In genomic region chr5:76688836-76689235, GRCh38 we compare ENCODE assay signal across 19 cellular contexts. TPM values are rescaled to one million over a fixed set of nuclear protein-coding genes. Genes with fewer than 3 reads are reported as not detected.
DNase-seq lines count a peak whose midpoint lies in the region; ATAC-seq, FAIRE-seq and TF ChIP-seq lines count a peak whose summit lies in the region.
"Had no signal": no experiment of that assay in that cellular context is flagged by ENCODE, and none has a peak within 500 bp of the region (broad histone marks: within the 10 kb centered on the region; RNA-seq: fewer than 3 reads in every experiment).

No MANE protein-coding gene starts in this region.

- H3K9ac ChIP-seq in SK-N-SH (peak overlapping the region; percentile 52; the same call in 1 of the 2 replicates), HepG2 (ENCODE audit: insufficient read depth, low read depth, low read length) (no peak overlapping the region)

- H3K9me3 ChIP-seq in SK-N-SH (no peaks in the 10 kb centered on the region), HepG2 (ENCODE audit: low read length) (no peaks in the 10 kb centered on the region)
- H3K9me3 ChIP-seq: heart right ventricle, uterus had no signal

- no peak for TF ChIP-seq CTCF in SK-N-SH (IDR thresholded peaks at IDR 0.05)
- no peak for TF ChIP-seq CTCF in fibroblast of pulmonary artery (IDR thresholded peaks at IDR 0.05; ENCODE audit: low read length, missing control alignments)
- TF ChIP-seq CTCF in HepG2 (CRISPR knock-in tag; IDR thresholded peaks at IDR 0.05): no peak

- H3K9me2 ChIP-seq in SK-N-SH: no peaks in the 10 kb centered on the region

- H3K4me3 ChIP-seq in SK-N-SH (ENCODE audit: low read depth in 2 of 2, low read length in 1 of 2) (no peak overlapping the region), fibroblast of pulmonary artery (replicated peaks; ENCODE audit: low read depth, low read length) (no peak overlapping the region), HepG2 (replicated peaks in 1 of 3; ENCODE audit: insufficient read depth in 1 of 3, low read depth in 2 of 3, low read length in 3 of 3) (no peak overlapping the region)
- H3K4me3 ChIP-seq: heart right ventricle, K562, uterus had no signal

- H3K4me1 ChIP-seq in SK-N-SH (ENCODE audit: control insufficient read depth in 1 of 2, insufficient read depth in 2 of 2, low read depth in 1 of 2, low read length in 1 of 2) (peaks cover 10 to 56% of the 10 kb centered on the region in 2 experiments), HepG2 (ENCODE audit: insufficient read depth, low read length) (peaks cover 35% of the 10 kb centered on the region)
- H3K4me1 ChIP-seq: uterus had no signal

- no peak for FAIRE-seq in HepG2 (lab: Jason Lieb, UNC)
- FAIRE-seq: K562 had no signal

- no peaks in the 10 kb centered on the region for H3K79me2 ChIP-seq in SK-N-SH (ENCODE audit: insufficient read depth)
- H3K79me2 ChIP-seq in HepG2 (ENCODE audit: insufficient read depth, low read length): no peaks in the 10 kb centered on the region

- intact Hi-C loops in HepG2 (cut with micrococcal nuclease; ENCODE audit: unreplicated experiment): no loop called here

- ATAC-seq in HG03095 (IDR thresholded peaks at IDR 0.05; ENCODE audit: unreplicated experiment) (no peak), HG02885 (IDR thresholded peaks at IDR 0.05; ENCODE audit: poor library complexity, unreplicated experiment) (no peak), HepG2 (no peak)
- ATAC-seq: activated CD4-positive, alpha-beta T cell treated with anti-CD3 and anti-CD28 coated beads for 36 hours; heart right ventricle; K562 had no signal

- H3K27ac ChIP-seq in SK-N-SH (ENCODE audit: low read depth in 2 of 2, low read length in 1 of 2) (peak overlapping the region; percentile 74 to 98; a peak in 3 of 4 replicates), HepG2 (ENCODE audit: extremely low read length, insufficient read depth, low read length) (no peak overlapping the region)

- DNase-seq in ELR (ENCODE audit: low read depth) (peak; percentile 68), SK-N-SH (no peak), fibroblast of pulmonary artery (ENCODE audit: low read depth) (peak; percentile 21), renal cortical epithelial cell (ENCODE audit: low read depth) (peak; percentile 87), NK-92 (lab: John Stamatoyannopoulos, UW; ENCODE audit: unreplicated experiment) (no peak), HepG2 (ENCODE audit: low spot score) (no peak)
- DNase-seq: activated CD4-positive, alpha-beta T cell treated with anti-CD3 and anti-CD28 coated beads for 36 hours; activated effector memory CD4-positive, alpha-beta T cell treated with anti-CD3 and anti-CD28 coated beads, Interleukin-2, amount 50 U/mL, for 16 hours; COR-L47; heart right ventricle; islet precursor cell; NCI-H1048; NCI-H2081 treated with DMSO at 0.1 percent for 48 hours; NCI-H524 treated with DMSO at 0.1 percent for 48 hours; retina; uterus had no signal

- in situ Hi-C loops in HepG2 (cut with HindIII; ENCODE audit: extremely low pct_ligation_motif_present, low pct_unique_long_range_greater_than_20kb): no loop called here

- no peaks in the 10 kb centered on the region for H3K27me3 ChIP-seq in SK-N-SH (ENCODE audit: insufficient read depth)
- H3K27me3 ChIP-seq in HepG2 (ENCODE audit: control insufficient read depth in 1 of 2, insufficient read depth in 2 of 2, low read length in 2 of 2): no peaks in the 10 kb centered on the region
- H3K27me3 ChIP-seq: heart right ventricle, uterus had no signal

- POLR2A ChIA-PET in SK-N-SH (lab: Yijun Ruan, JAX) (no interaction called here), HepG2 (lab: Yijun Ruan, JAX) (no interaction called here)

- no peaks in the 10 kb centered on the region for H4K20me1 ChIP-seq in SK-N-SH (ENCODE audit: insufficient read depth)
- H4K20me1 ChIP-seq in HepG2 (ENCODE audit: insufficient read depth, low read length): no peaks in the 10 kb centered on the region

- TF ChIP-seq EP300 in SK-N-SH (IDR thresholded peaks at IDR 0.05; ENCODE audit: borderline replicate concordance in 1 of 2, low read depth in 1 of 2, low read length in 1 of 2): no peak
- no peak for TF ChIP-seq EP300 in HepG2 (IDR thresholded peaks at IDR 0.05; ENCODE audit: low read depth in 2 of 2, low read length in 2 of 2)
- no peak for TF ChIP-seq EP300 in HepG2 (CRISPR knock-in tag; IDR thresholded peaks at IDR 0.05; ENCODE audit: borderline replicate concordance)

- no TSS peak for BruUV-seq in HepG2 (replicated peaks; lab: Mats Ljungman, UMichigan)

- TF ChIP-seq RAD21 in SK-N-SH (IDR thresholded peaks at IDR 0.05; ENCODE audit: low read length) (no peak), HepG2 (CRISPR knock-in tag; IDR thresholded peaks at IDR 0.05) (no peak)

- CTCF ChIA-PET in SK-N-SH (lab: Yijun Ruan, JAX): interaction anchor here (1.0 to 1.4 kb wide), 2 partner anchors 9 to 86 kb away, joined by 3 to 5 read pairs; no protein-coding TSS in a partner anchor
- CTCF ChIA-PET in HepG2 (lab: Yijun Ruan, JAX; ENCODE audit: low intra/inter-chr PET ratio, low total read pairs): no interaction called here

- H3K36me3 ChIP-seq in SK-N-SH (replicated peaks in 1 of 2; ENCODE audit: control insufficient read depth in 1 of 2, insufficient read depth in 2 of 2, low read length in 1 of 2): no peaks in the 10 kb centered on the region
- H3K36me3 ChIP-seq in HepG2 (replicated peaks in 1 of 2; ENCODE audit: control insufficient read depth in 1 of 2, insufficient read depth in 2 of 2, low read length in 2 of 2): peaks cover 1 to 13% of the 10 kb centered on the region in 2 experiments; a peak in 4 of 5 replicates
- H3K36me3 ChIP-seq: uterus had no signal

- no peak for TF ChIP-seq POLR2A in HepG2 (IDR thresholded peaks at IDR 0.05; ENCODE audit: insufficient read depth in 1 of 2, low read depth in 2 of 2, low read length in 2 of 2)

- H3K4me2 ChIP-seq in SK-N-SH (peak overlapping the region; percentile 28; the same call in 1 of the 2 replicates), HepG2 (ENCODE audit: low read depth, low read length) (no peak overlapping the region)

- WGBS in SK-N-SH (ENCODE audit: low lambda C conversion rate): 46% methylated on average over 3 of the region's 3 CpGs
- WGBS in HepG2 (ENCODE audit: low lambda C conversion rate): 84% methylated on average over 3 of the region's 3 CpGs

- peaks cover 41% of the 10 kb centered on the region for H3F3A ChIP-seq in SK-N-SH (replicated peaks; ENCODE audit: insufficient read depth)

- H2AFZ ChIP-seq in SK-N-SH (ENCODE audit: low read depth) (peak overlapping the region; percentile 75; the same call in 1 of the 2 replicates), HepG2 (ENCODE audit: low read length) (no peak overlapping the region)

TF ChIP-seq in SK-N-SH, 30 proteins besides CTCF, POLR2A, EP300 and RAD21 (continues in another document):
- TF ChIP-seq FOXM1 (IDR thresholded peaks at IDR 0.05; ENCODE audit: low read depth): no peak
- no peak for TF ChIP-seq SMC3 (IDR thresholded peaks at IDR 0.05; ENCODE audit: low read depth, low read length)
- no peak for TF ChIP-seq MEF2A (IDR thresholded peaks at IDR 0.05; ENCODE audit: borderline replicate concordance, low read depth)
- TF ChIP-seq GABPA (IDR thresholded peaks at IDR 0.05; ENCODE audit: low read depth): no peak
- TF ChIP-seq TCF12 (IDR thresholded peaks at IDR 0.05): no peak

TF ChIP-seq in HepG2, 621 proteins besides CTCF, POLR2A, EP300 and RAD21:
- TF ChIP-seq ZNF549 (CRISPR knock-in tag; IDR thresholded peaks at IDR 0.05) (no peak), ZSCAN25 (CRISPR knock-in tag; IDR thresholded peaks at IDR 0.05) (no peak), NCOR1 (IDR thresholded peaks at IDR 0.05; ENCODE audit: borderline replicate concordance, low read length) (no peak), SOX5 (CRISPR knock-in tag; IDR thresholded peaks at IDR 0.05; ENCODE audit: borderline replicate concordance) (no peak), MIER3 (CRISPR knock-in tag; IDR thresholded peaks at IDR 0.05; ENCODE audit: borderline replicate concordance) (no peak), ZNF777 (CRISPR knock-in tag; IDR thresholded peaks at IDR 0.05) (no peak), ZNF17 (CRISPR knock-in tag; IDR thresholded peaks at IDR 0.05) (no peak), HOXA5 (CRISPR knock-in tag; IDR thresholded peaks at IDR 0.05) (no peak), CREB1 (IDR thresholded peaks at IDR 0.05) (no peak), CREB1 (CRISPR knock-in tag; IDR thresholded peaks at IDR 0.05) (no peak), TSC22D2 (CRISPR knock-in tag; IDR thresholded peaks at IDR 0.05; ENCODE audit: borderline replicate concordance) (no peak), ZFP36 (IDR thresholded peaks at IDR 0.05; ENCODE audit: borderline replicate concordance, low read depth, low read length, partially characterized antibody) (no peak)

RNA-seq across cellular contexts. Expression of gene F2R, which starts 27.1 kb away (rescaled TPM):
- polyA plus RNA-seq in SK-N-SH (2012; rRNA removed): 212 and 301 TPM in 2 replicates
- 237 and 260 TPM in 2 replicates for polyA plus RNA-seq in SK-N-SH (2012; cell fraction: cytosol; rRNA removed)
- polyA plus RNA-seq in SK-N-SH (2012; cell fraction: nucleus; rRNA removed): 68.3 and 126 TPM in 2 replicates
- total RNA-seq in renal cortical epithelial cell: 14.4 and 80.5 TPM in 2 replicates
- total RNA-seq in HepG2 (2016; rRNA removed; fragmentation: Illumina TruSeq; extraction: Trizol): 4.6 and 8.3 TPM in 2 replicates
- 0.40 and 0.97 TPM in 2 replicates for total RNA-seq in HepG2 (2016; cell fraction: cytosol; rRNA removed; fragmentation: Illumina TruSeq; extraction: Trizol; ENCODE audit: low read depth)
- total RNA-seq in HepG2 (2016; cell fraction: insoluble cytoplasmic fraction; rRNA removed; fragmentation: Illumina TruSeq; extraction: Trizol): 5.0 and 8.5 TPM in 2 replicates
- 3.6 and 3.7 TPM in 2 replicates for total RNA-seq in HepG2 (2016; cell fraction: membrane; rRNA removed; fragmentation: Illumina TruSeq; extraction: Trizol)
- 9.1 and 9.6 TPM in 2 replicates for total RNA-seq in HepG2 (2016; cell fraction: nucleus; rRNA removed; fragmentation: Illumina TruSeq; extraction: Trizol)
- 12.3 and 13.6 TPM in 2 replicates for polyA plus RNA-seq in HepG2 (2011; rRNA removed)
- polyA plus RNA-seq in HepG2 (2011; cell fraction: cytosol; rRNA removed): 10.7 and 16.3 TPM in 2 replicates
- polyA plus RNA-seq in HepG2 (2011; cell fraction: nucleus; rRNA removed): 2.4 and 3.8 TPM in 2 replicates
- polyA plus RNA-seq in HepG2 (2012): 5.7 and 5.9 TPM in 2 replicates
- 0.66 and 0.90 TPM in 2 replicates for polyA plus RNA-seq in HepG2 (2016; cell fraction: cytosol; fragmentation: Illumina TruSeq; extraction: Trizol; ENCODE audit: low read depth)
- polyA plus RNA-seq in HepG2 (2016; cell fraction: insoluble cytoplasmic fraction; fragmentation: Illumina TruSeq; extraction: Trizol; ENCODE audit: low read depth): 5.5 and 5.8 TPM in 2 replicates
- polyA plus RNA-seq in HepG2 (2016; cell fraction: membrane; fragmentation: Illumina TruSeq; extraction: Trizol; ENCODE audit: low read depth): 1.6 and 2.1 TPM in 2 replicates
- polyA plus RNA-seq in HepG2 (2016; cell fraction: nucleus; fragmentation: Illumina TruSeq; extraction: Trizol; ENCODE audit: insufficient read depth, low read depth): 10.9 and 12.9 TPM in 2 replicates
- polyA minus RNA-seq in HepG2 (2011; rRNA and poly(A)+ RNA removed; ENCODE audit: low replicate concordance): 1.3 and 28.5 TPM in 2 replicates
- polyA minus RNA-seq in HepG2 (2011; cell fraction: cytosol; rRNA and poly(A)+ RNA removed): 8.1 and 10.8 TPM in 2 replicates
- 4.8 and 6.0 TPM in 2 replicates for polyA minus RNA-seq in HepG2 (2011; cell fraction: nucleus; rRNA and poly(A)+ RNA removed)

Comparison
In these comparisons a context has a peak if more than half of its experiments do, and no peak if none do; other contexts are left out.
1. DNase-seq: peak in ELR (single experiment), fibroblast of pulmonary artery (single experiment) and renal cortical epithelial cell (single experiment); none in SK-N-SH (single experiment), NK-92 (single experiment) and HepG2 (single experiment).